In the genomic region with DNA sequence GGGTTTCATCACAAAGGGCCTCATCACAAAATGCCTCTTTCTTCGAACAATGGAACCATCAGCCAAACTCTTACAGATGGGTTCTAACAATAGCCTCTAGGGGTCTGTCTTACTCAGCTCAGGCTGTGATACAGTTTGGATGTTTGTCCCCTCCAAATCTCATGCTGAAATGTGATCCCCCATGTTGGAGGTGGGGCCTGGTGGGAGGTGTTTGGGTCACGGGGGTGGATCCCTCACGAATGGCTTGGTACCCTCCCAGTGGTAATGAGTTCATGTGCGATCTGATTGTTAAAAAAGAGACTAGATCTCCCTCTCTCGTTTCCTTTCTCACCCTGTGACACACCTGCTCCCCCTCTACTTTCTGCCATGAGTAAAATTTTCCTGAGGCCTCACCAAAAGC, we compare ENCODE assay signal across 1 cellular context.
TF ChIP-seq lines count a peak whose summit lies in the region.

No MANE protein-coding gene starts in this region.

TF ChIP-seq in HepG2, 621 proteins besides CTCF, POLR2A, EP300 and RAD21:
- TF ChIP-seq, protein P1, sequence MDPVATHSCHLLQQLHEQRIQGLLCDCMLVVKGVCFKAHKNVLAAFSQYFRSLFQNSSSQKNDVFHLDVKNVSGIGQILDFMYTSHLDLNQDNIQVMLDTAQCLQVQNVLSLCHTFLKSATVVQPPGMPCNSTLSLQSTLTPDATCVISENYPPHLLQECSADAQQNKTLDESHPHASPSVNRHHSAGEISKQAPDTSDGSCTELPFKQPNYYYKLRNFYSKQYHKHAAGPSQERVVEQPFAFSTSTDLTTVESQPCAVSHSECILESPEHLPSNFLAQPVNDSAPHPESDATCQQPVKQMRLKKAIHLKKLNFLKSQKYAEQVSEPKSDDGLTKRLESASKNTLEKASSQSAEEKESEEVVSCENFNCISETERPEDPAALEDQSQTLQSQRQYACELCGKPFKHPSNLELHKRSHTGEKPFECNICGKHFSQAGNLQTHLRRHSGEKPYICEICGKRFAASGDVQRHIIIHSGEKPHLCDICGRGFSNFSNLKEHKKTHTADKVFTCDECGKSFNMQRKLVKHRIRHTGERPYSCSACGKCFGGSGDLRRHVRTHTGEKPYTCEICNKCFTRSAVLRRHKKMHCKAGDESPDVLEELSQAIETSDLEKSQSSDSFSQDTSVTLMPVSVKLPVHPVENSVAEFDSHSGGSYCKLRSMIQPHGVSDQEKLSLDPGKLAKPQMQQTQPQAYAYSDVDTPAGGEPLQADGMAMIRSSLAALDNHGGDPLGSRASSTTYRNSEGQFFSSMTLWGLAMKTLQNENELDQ (CRISPR knock-in tag; IDR thresholded peaks at IDR 0.05; ENCODE audit: borderline replicate concordance), result no peak
- peak; percentile 13; the same call in 1 of the 2 replicates for TF ChIP-seq STAG1 (CRISPR knock-in tag; IDR thresholded peaks at IDR 0.05)
- no peak for TF ChIP-seq POLR2AphosphoS2 (IDR thresholded peaks at IDR 0.05; ENCODE audit: low read depth, low read length)
